ENCODE assay signal across 1 cellular context in the genomic region with DNA sequence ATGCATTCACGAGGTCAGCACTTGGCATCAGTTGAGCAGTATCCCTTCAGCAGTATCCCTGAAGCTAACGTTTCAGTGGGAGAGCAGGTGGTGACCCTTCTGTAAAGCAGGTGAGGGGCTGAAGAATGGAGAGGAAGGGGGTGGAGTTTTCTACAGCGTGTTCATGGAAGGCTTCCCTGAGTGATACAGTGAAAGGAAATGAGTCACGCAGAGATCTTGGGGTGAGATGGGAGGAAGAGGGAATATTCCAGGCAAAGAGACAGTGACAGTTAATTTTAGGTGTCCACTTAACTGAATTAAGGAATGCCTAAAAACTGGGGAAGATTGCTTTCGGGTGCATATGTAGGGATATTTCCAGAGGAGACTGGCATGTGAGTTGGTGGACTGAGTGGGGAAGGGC.
TF ChIP-seq lines count a peak whose summit lies in the region.

No MANE protein-coding gene starts in this region.

TF ChIP-seq in IMR-90, 13 proteins besides CTCF, POLR2A, EP300 and RAD21:
- no peak for TF ChIP-seq FOS (IDR thresholded peaks at IDR 0.05; ENCODE audit: low read depth, low read length)
- no peak for TF ChIP-seq RFX5 (IDR thresholded peaks at IDR 0.05; ENCODE audit: low read depth, low read length)
- TF ChIP-seq CHD1 (IDR thresholded peaks at IDR 0.05; ENCODE audit: low read depth, low read length), result no peak
